Comparison of ENCODE assay signal across 11 cellular contexts in the genomic region with DNA sequence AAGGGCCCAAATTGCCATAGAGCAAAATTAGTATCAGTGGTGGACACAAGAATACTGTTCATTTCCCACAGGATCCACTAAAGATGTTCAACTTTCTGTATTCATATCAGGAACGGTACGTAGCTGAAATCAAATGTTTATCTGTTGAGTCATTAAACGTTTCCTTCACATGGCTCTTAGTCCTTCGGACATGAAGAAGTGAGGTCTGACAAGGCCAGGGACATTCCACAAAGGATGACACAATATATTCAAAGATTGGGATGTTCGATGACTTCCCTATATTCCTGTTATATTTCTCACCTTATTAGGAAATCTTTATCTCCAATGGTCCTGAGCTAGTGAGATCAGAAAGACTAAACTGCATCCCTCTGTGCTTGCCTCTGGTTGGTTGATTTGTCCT.
DNase-seq lines count a peak whose midpoint lies in the region; ATAC-seq and TF ChIP-seq lines count a peak whose summit lies in the region.
"Had no signal": no experiment of that assay in that cellular context is flagged by ENCODE, and none has a peak within 500 bp of the region (broad histone marks: within the 10 kb centered on the region; RNA-seq: fewer than 3 reads in every experiment).

No MANE protein-coding gene starts in this region.

- intact Hi-C loops in sigmoid colon (cut with DNase I) = loop anchor here (10.0 kb wide), 1 partner anchor 66 kb away; no protein-coding TSS in a partner anchor

- H3K9me3 ChIP-seq in SJSA1 (replicated peaks) (no peaks in the 10 kb centered on the region), sigmoid colon (no peaks in the 10 kb centered on the region), WERI-Rb-1 (ENCODE audit: severe bottlenecking) (no peaks in the 10 kb centered on the region)
- H3K9me3 ChIP-seq: neutrophil had no signal

- TF ChIP-seq POLR2A in sigmoid colon (IDR thresholded peaks at IDR 0.05) = no peak

- H3K4me1 ChIP-seq in SJSA1 (replicated peaks) (peaks cover 27% of the 10 kb centered on the region), sigmoid colon (peaks cover 0 to 24% (median 16%) of the 10 kb centered on the region in 4 donors)

- no peak for ATAC-seq in GM21723 (IDR thresholded peaks at IDR 0.05; ENCODE audit: unreplicated experiment)

- H3K27ac ChIP-seq in SJSA1 = peak overlapping the region; percentile 83
- H3K27ac ChIP-seq in sigmoid colon = peak overlapping the region; percentile 6 to 32 (median 15)
- no peak overlapping the region for H3K27ac ChIP-seq in WERI-Rb-1
- H3K27ac ChIP-seq: neutrophil had no signal

- TF ChIP-seq CTCF in epithelial cell of proximal tubule (conservative IDR thresholded peaks at IDR 0.05; ENCODE audit: low read depth, low read length) (no peak), sigmoid colon (IDR thresholded peaks at IDR 0.05) (no peak), WERI-Rb-1 (IDR thresholded peaks at IDR 0.05; ENCODE audit: low read depth, low read length) (no peak)

- H3K4me3 ChIP-seq in SJSA1 (no peak overlapping the region), epithelial cell of proximal tubule (ENCODE audit: low read depth, low read length) (no peak overlapping the region), sigmoid colon (no peak overlapping the region), WERI-Rb-1 (ENCODE audit: low read depth, low read length) (no peak overlapping the region)

- peaks cover 58% of the 10 kb centered on the region for H3K36me3 ChIP-seq in SJSA1
- peaks cover 4 to 45% (median 10%) of the 10 kb centered on the region in 4 donors for H3K36me3 ChIP-seq in sigmoid colon
- peaks cover 5% of the 10 kb centered on the region for H3K36me3 ChIP-seq in WERI-Rb-1

- TF ChIP-seq EP300 in sigmoid colon (IDR thresholded peaks at IDR 0.05) = no peak

- H3K27me3 ChIP-seq in SJSA1 (replicated peaks) = no peaks in the 10 kb centered on the region
- no peaks in the 10 kb centered on the region for H3K27me3 ChIP-seq in sigmoid colon
- H3K27me3 ChIP-seq in WERI-Rb-1 (ENCODE audit: insufficient read depth, low read depth, severe bottlenecking) = no peaks in the 10 kb centered on the region
- H3K27me3 ChIP-seq: neutrophil had no signal

- 75 to 82% methylated on average over 5 of the region's 5 CpGs for WGBS in sigmoid colon, 2 donors

- peak; percentile 97 for DNase-seq in ELR (ENCODE audit: low read depth)
- DNase-seq in SJSA1 (ENCODE audit: low read depth in 1 of 2, low spot score in 2 of 2) = peak in 1 of 2 experiments; percentile 63
- peak; percentile 56 for DNase-seq in epithelial cell of proximal tubule (ENCODE audit: low read depth)
- no peak for DNase-seq in sigmoid colon
- DNase-seq in NCI-H1694 (lab: John Stamatoyannopoulos, UW) = no peak
- DNase-seq in WERI-Rb-1 = no peak
- DNase-seq in NCI-H2171 treated with DMSO at 0.1 percent for 48 hours (lab: John Stamatoyannopoulos, UW) = no peak
- DNase-seq: MM.1S; NK-92 treated with Interleukin-12 subunit alpha and Interleukin-12 subunit beta, amount 100 ng/mL, for 24 hours had no signal

Comparison
In these comparisons a context has a peak if more than half of its experiments do, and no peak if none do; other contexts are left out.
1. DNase-seq: peak in ELR (single experiment) and epithelial cell of proximal tubule (single experiment); none in sigmoid colon (single experiment), NCI-H1694 (single experiment), WERI-Rb-1 (single experiment) and NCI-H2171 treated with DMSO at 0.1 percent for 48 hours (single experiment).